28 cellular contexts compared by ENCODE assay signal in genomic region chr11:12306830-12307229, GRCh38.
"Had no signal": no experiment of that assay in that cellular context is flagged by ENCODE, and none has a peak within 500 bp of the region (broad histone marks: within the 10 kb centered on the region; RNA-seq: fewer than 3 reads in every experiment).

No MANE protein-coding gene starts in this region.

- H3K27ac ChIP-seq: brain microvascular endothelial cell, coronary artery, dorsolateral prefrontal cortex, foreskin keratinocyte, gastrocnemius medialis, heart right ventricle had no signal

- DNase-seq: activated CD4-positive, alpha-beta T cell treated with anti-CD3 and anti-CD28 coated beads for 36 hours; activated CD4-positive, alpha-beta T cell treated with anti-CD3 and anti-CD28 coated beads, Interleukin-2, amount 50 U/mL, for 1 hour; activated CD4-positive, alpha-beta T cell treated with anti-CD3 and anti-CD28 coated beads, Interleukin-2, amount 50 U/mL, for 48 hours; activated CD4-positive, CD25-positive, alpha-beta regulatory T cell; activated CD4-positive, CD25-positive, alpha-beta regulatory T cell treated with anti-CD3 and anti-CD28 coated beads, Interleukin-2, amount 50 U/mL, for 72 hours; activated CD8-positive, alpha-beta memory T cell treated with anti-CD3 and anti-CD28 coated beads for 24 hours; activated CD8-positive, alpha-beta T cell treated with anti-CD3 and anti-CD28 coated beads for 36 hours; activated effector memory CD4-positive, alpha-beta T cell treated with Interleukin-2 at 50 U/mL for 16 hours; activated gamma-delta T cell treated with Interleukin-2 at 50 U/mL for 16 hours; activated naive CD4-positive, alpha-beta T cell treated with anti-CD3 and anti-CD28 coated beads, Interleukin-2, amount 50 U/mL, for 16 hours; activated naive CD4-positive, alpha-beta T cell treated with Interleukin-2 at 50 U/mL for 16 hours; activated T-cell treated with anti-CD3 and anti-CD28 coated beads, Interleukin-2, amount 50 U/mL, for 4 hours; amniotic stem cell; anterior cingulate cortex; brain microvascular endothelial cell; dorsolateral prefrontal cortex; effector memory CD4-positive, alpha-beta T cell; endodermal cell; foreskin keratinocyte; gastrocnemius medialis; glutamatergic neuron; heart right ventricle; T-helper 2 cell had no signal

- H3K4me1 ChIP-seq: foreskin keratinocyte, gastrocnemius medialis, heart right ventricle had no signal

- H3K27me3 ChIP-seq: brain microvascular endothelial cell, foreskin keratinocyte, gastrocnemius medialis, heart right ventricle had no signal

- H3K9me3 ChIP-seq: gastrocnemius medialis had no signal

- H3K4me3 ChIP-seq: coronary artery, dorsolateral prefrontal cortex, gastrocnemius medialis, heart right ventricle had no signal

- FAIRE-seq: astrocyte, bronchial epithelial cell had no signal

- ATAC-seq: activated CD4-positive, alpha-beta T cell treated with anti-CD3 and anti-CD28 coated beads for 36 hours; activated CD8-positive, alpha-beta T cell treated with anti-CD3 and anti-CD28 coated beads for 36 hours; activated T-cell treated with anti-CD3 and anti-CD28 coated beads, Interleukin-2, amount 50 U/mL, for 4 hours; activated T-helper 17 cell treated with anti-CD3 and anti-CD28 coated beads, Interleukin-2, amount 50 U/mL, for 72 hours; esophagus mucosa; foreskin keratinocyte; gastrocnemius medialis had no signal

- H3K36me3 ChIP-seq: brain microvascular endothelial cell, gastrocnemius medialis, heart right ventricle had no signal
